20 cellular contexts compared by ENCODE assay signal in genomic region chr10:132166216-132166950, GRCh38.
"Had no signal": no experiment of that assay in that cellular context is flagged by ENCODE, and none has a peak within 500 bp of the region (broad histone marks: within the 10 kb centered on the region; RNA-seq: fewer than 3 reads in every experiment).

No MANE protein-coding gene starts in this region.

- H3K27me3 ChIP-seq: colonic mucosa, foreskin keratinocyte, pancreas, uterus had no signal

- H3K4me3 Mint-ChIP-seq: activated naive CD8-positive, alpha-beta T cell had no signal

- DNase-seq: activated CD4-positive, alpha-beta T cell treated with anti-CD3 and anti-CD28 coated beads, Interleukin-2, amount 50 U/mL, for 1 hour; activated CD4-positive, CD25-positive, alpha-beta regulatory T cell; activated CD8-positive, alpha-beta memory T cell treated with anti-CD3 and anti-CD28 coated beads for 24 hours; activated CD8-positive, alpha-beta memory T cell treated with anti-CD3 and anti-CD28 coated beads, Interleukin-2, amount 50 U/mL, for 48 hours; activated gamma-delta T cell; activated T-cell treated with anti-CD3 and anti-CD28 coated beads, Interleukin-2, amount 50 U/mL, for 48 hours; body of pancreas; caudate nucleus; colonic mucosa; foreskin keratinocyte; hypothalamus; islet precursor cell; stimulated activated CD4-positive, alpha-beta T cell treated with anti-CD3 and anti-CD28 coated beads, Interleukin-2, amount 100 ng/mL, for 24 hours; stimulated activated naive CD8-positive, alpha-beta T cell treated with anti-CD3 and anti-CD28 coated beads, Interleukin-15, Interleukin-2, amounts not matched to agents 100 U/mL and 50 U/mL, for 24 hours; SW 1271; T-helper 9 cell; transverse colon; uterus had no signal

- H3K9me3 ChIP-seq: body of pancreas, colonic mucosa, pancreas, transverse colon, uterus had no signal

- H3K36me3 ChIP-seq: colonic mucosa, pancreas, transverse colon, uterus had no signal

- H3K4me1 ChIP-seq: colonic mucosa, foreskin keratinocyte, uterus had no signal

- H3K4me3 ChIP-seq: body of pancreas, colonic mucosa, pancreas, transverse colon, uterus had no signal

- H3K27ac ChIP-seq: body of pancreas, colonic mucosa, foreskin keratinocyte, pancreas, transverse colon, uterus had no signal

- ATAC-seq: body of pancreas; foreskin keratinocyte; pancreas; stimulated activated naive CD8-positive, alpha-beta T cell treated with anti-CD3 and anti-CD28 coated beads, Interleukin-15, Interleukin-2, amounts not matched to agents 100 U/mL and 50 U/mL, for 24 hours had no signal

- H3K36me3 Mint-ChIP-seq: activated naive CD8-positive, alpha-beta T cell had no signal

- H3K27ac Mint-ChIP-seq: activated naive CD8-positive, alpha-beta T cell had no signal

- H3K27me3 Mint-ChIP-seq: activated naive CD8-positive, alpha-beta T cell had no signal
